Comparison of ENCODE assay signal across 8 cellular contexts in genomic region chr16:18969050-18969854, GRCh38. TPM values are rescaled to one million over a fixed set of nuclear protein-coding genes. Genes with fewer than 3 reads are reported as not detected.
DNase-seq lines count a peak whose midpoint lies in the region; ATAC-seq and TF ChIP-seq lines count a peak whose summit lies in the region.

No MANE protein-coding gene starts in this region.

- H3K56ac ChIP-seq in H9 (ENCODE audit: insufficient read length, low read depth, low read length): no peak overlapping the region

- H3K23ac ChIP-seq in H9 (ENCODE audit: insufficient read length, low read depth, low read length): no peak overlapping the region

- no peak overlapping the region for H2BK5ac ChIP-seq in H9 (ENCODE audit: insufficient read length, low read length)

- H2BK12ac ChIP-seq in H9 (ENCODE audit: insufficient read length, low read depth, low read length): no peak overlapping the region

- H3K27ac ChIP-seq in H9 (ENCODE audit: insufficient read length, low read depth, low read length) (no peak overlapping the region), colonic mucosa (no peak overlapping the region), liver (ENCODE audit: low read depth in 1 of 2, low read length in 2 of 2) (no peak overlapping the region)

- H3K79me1 ChIP-seq in H9 (ENCODE audit: insufficient read depth, low read depth, low read length, poor library complexity, severe bottlenecking): no peaks in the 10 kb centered on the region

- H4K5ac ChIP-seq in H9 (ENCODE audit: insufficient read length, low read depth, low read length): no peak overlapping the region

- no peaks in the 10 kb centered on the region for H4K20me1 ChIP-seq in H9 (ENCODE audit: control insufficient read depth, insufficient read depth, insufficient read length)

- H2BK15ac ChIP-seq in H9 (ENCODE audit: low read depth, low read length): no peak overlapping the region

- H3K36me3 ChIP-seq in colonic mucosa (no peaks in the 10 kb centered on the region), liver (ENCODE audit: control insufficient read depth in 4 of 4, insufficient read depth in 3 of 4, low read depth in 1 of 4, low read length in 3 of 4) (peaks cover 0 to 2% (median 0%) of the 10 kb centered on the region in 4 donors)

- H3K23me2 ChIP-seq in H9 (ENCODE audit: insufficient read length, low read depth, low read length, poor library complexity, severe bottlenecking): no peaks in the 10 kb centered on the region

- H2AFZ ChIP-seq in H9 (ENCODE audit: low read length): no peak overlapping the region

- H3K27me3 Mint-ChIP-seq in H9 (ENCODE audit: low read depth): peaks cover 2% of the 10 kb centered on the region

- H3K14ac ChIP-seq in H9 (ENCODE audit: insufficient read depth, low read length): no peak overlapping the region

- H3K4me2 ChIP-seq in H9 (ENCODE audit: insufficient read depth, insufficient read length, low read length): peak overlapping the region; percentile 30

- H2BK120ac ChIP-seq in H9 (ENCODE audit: low read depth, low read length, poor library complexity, severe bottlenecking): no peak overlapping the region

- peak; percentile 39 for DNase-seq in AG09319 (ENCODE audit: extremely low read depth, low read depth)
- DNase-seq in H9: peak; percentile 81
- DNase-seq in NCI-H446 (lab: John Stamatoyannopoulos, UW): peak; percentile 62 to 84
- DNase-seq in activated CD4-positive, alpha-beta T cell treated with anti-CD3 and anti-CD28 coated beads for 48 hours: peak; percentile 86
- DNase-seq in colonic mucosa: peak; percentile 92
- DNase-seq in stimulated activated CD4-positive, alpha-beta T cell treated with anti-CD3 and anti-CD28 coated beads, Interleukin-2, amount 100 ng/mL, for 48 hours: peak; percentile 78 to 83

- H3K27me3 ChIP-seq in H9 (ENCODE audit: insufficient read depth, low read length) (no peaks in the 10 kb centered on the region), colonic mucosa (no peaks in the 10 kb centered on the region), liver (ENCODE audit: control insufficient read depth in 4 of 4, insufficient read depth in 4 of 4, low read length in 3 of 4) (no peaks in the 10 kb centered on the region)

- no peaks in the 10 kb centered on the region for H3K9me3 ChIP-seq in H9 (ENCODE audit: control insufficient read depth, low read depth, low read length)
- no peaks in the 10 kb centered on the region for H3K9me3 ChIP-seq in colonic mucosa
- no peaks in the 10 kb centered on the region for H3K9me3 ChIP-seq in liver (ENCODE audit: control insufficient read depth in 4 of 4, low read length in 3 of 4)

- H3K9ac ChIP-seq in H9 (ENCODE audit: extremely low read depth, insufficient read length, low read length) (no peak overlapping the region), colonic mucosa (ENCODE audit: low read depth in 2 of 2, low read length in 2 of 2) (no peak overlapping the region), liver (ENCODE audit: low read depth in 1 of 2, low read length in 2 of 2) (no peak overlapping the region)

- H3K4me3 ChIP-seq in colonic mucosa (no peak overlapping the region), liver (ENCODE audit: low read depth in 1 of 3, low read length in 3 of 3) (peak overlapping the region in 1 of 3 donors; percentile 40)

- no peaks in the 10 kb centered on the region for H3K79me2 ChIP-seq in H9 (ENCODE audit: insufficient read depth, low read length)

- H3K9me3 Mint-ChIP-seq in H9: no peaks in the 10 kb centered on the region

- no peak overlapping the region for H2BK20ac ChIP-seq in H9 (ENCODE audit: low read depth, low read length, poor library complexity, severe bottlenecking)

- no peak overlapping the region for H3K18ac ChIP-seq in H9 (ENCODE audit: insufficient read length, low read depth, low read length)

- H3K4me3 Mint-ChIP-seq in H9: peak overlapping the region in 1 of 2 experiments; percentile 23; a peak in 2 of 5 replicates

- H3K27ac Mint-ChIP-seq in H9: peak overlapping the region in 1 of 3 experiments; percentile 14; a peak in 1 of 7 replicates

- H3K4me1 Mint-ChIP-seq in H9: peaks cover 8 to 11% of the 10 kb centered on the region in 2 experiments

- H4K91ac ChIP-seq in H9 (ENCODE audit: insufficient read length, low read depth, low read length): no peak overlapping the region

- no peaks in the 10 kb centered on the region for H3K36me3 Mint-ChIP-seq in H9 (ENCODE audit: insufficient read depth in 1 of 3, low read depth in 3 of 3)

- H3T11ph ChIP-seq in H9 (ENCODE audit: low read length): no peak overlapping the region

- intact Hi-C loops in colonic mucosa (cut with DNase I): no loop called here

- WGBS in H9 (ENCODE audit: extremely low coverage, insufficient read length, low lambda C conversion rate): no CpG with 5 or more reads among the region's 18 CpGs
- WGBS in liver: 23% methylated on average over 18 of the region's 18 CpGs

- H3K4ac ChIP-seq in H9 (ENCODE audit: low read depth, low read length): no peak overlapping the region

- peak; percentile 92 to 93 for TF ChIP-seq RAD21 in liver (IDR thresholded peaks at IDR 0.05)

- ATAC-seq in GM21786 (IDR thresholded peaks at IDR 0.05; ENCODE audit: unreplicated experiment): no peak

- H4K8ac ChIP-seq in H9 (replicated peaks; ENCODE audit: insufficient read length, low read depth, low read length): no peak overlapping the region

- H3K4me1 ChIP-seq in H9 (ENCODE audit: insufficient read depth, low read length) (no peaks in the 10 kb centered on the region), colonic mucosa (no peaks in the 10 kb centered on the region), liver (ENCODE audit: control insufficient read depth in 4 of 4, insufficient read depth in 4 of 4, low read length in 3 of 4) (peaks cover 0 to 3% (median 1%) of the 10 kb centered on the region in 4 donors)

- no peak overlapping the region for H2AK5ac ChIP-seq in H9 (ENCODE audit: insufficient read length, low read length)

- TF ChIP-seq CTCF in AG09319 (IDR thresholded peaks at IDR 0.05; ENCODE audit: low read depth, low read length) (peak; percentile 96), H9 (conservative IDR thresholded peaks at IDR 0.05) (peak; percentile 98), colonic mucosa (IDR thresholded peaks at IDR 0.05) (peak; percentile 95), liver (IDR thresholded peaks at IDR 0.05; ENCODE audit: low read depth, low read length, missing input control) (peak; percentile 92)

TF ChIP-seq in liver, 16 proteins besides CTCF, POLR2A, EP300 and RAD21 (continues in another document):
- TF ChIP-seq MAX (IDR thresholded peaks at IDR 0.05) (no peak), NR2F2 (IDR thresholded peaks at IDR 0.05) (no peak), RXRA (IDR thresholded peaks at IDR 0.05) (peak in 1 of 2 donors; percentile 14), EGR1 (IDR thresholded peaks at IDR 0.05; ENCODE audit: low read depth in 2 of 2) (no peak), HNF4A (conservative IDR thresholded peaks at IDR 0.05) (peak in 1 of 2 donors; percentile 9), REST (IDR thresholded peaks at IDR 0.05) (no peak), ZBTB33 (IDR thresholded peaks at IDR 0.05) (no peak), SP1 (IDR thresholded peaks at IDR 0.05) (no peak), JUND (IDR thresholded peaks at IDR 0.05) (peak in 1 of 2 donors; percentile 14), FOXA2 (IDR thresholded peaks at IDR 0.05) (no peak), FOXA1 (IDR thresholded peaks at IDR 0.05) (no peak)

RNA-seq across cellular contexts. Expression of gene TMC7, which starts 14.5 kb away (rescaled TPM):
- total RNA-seq in H9 (2021) (4.3 and 4.8 TPM in 2 replicates), colonic mucosa (10 to 100 TPM; 10.0 to 10.6 TPM), liver (under 1 TPM; 0.08 to 0.42 TPM)
- polyA plus RNA-seq in liver: under 1 TPM; 0.06 to 0.10 TPM

RNA-seq across cellular contexts. Expression of gene SMG1, which starts 43.0 kb away (rescaled TPM):
- total RNA-seq in H9 (2021) (75.7 and 96.4 TPM in 2 replicates), colonic mucosa (10 to 100 TPM; 73.6 to 83.3 TPM), liver (10 to 100 TPM; 36.8 to 70.8 TPM)
- 1 to 10 TPM; 5.3 to 7.7 TPM for polyA plus RNA-seq in liver

Comparison
In these comparisons a context has a peak if more than half of its experiments do, and no peak if none do; other contexts are left out.
1. DNase-seq: peak in every context shown above with its lines; median percentile 92 in colonic mucosa; 86 in activated CD4-positive, alpha-beta T cell treated with anti-CD3 and anti-CD28 coated beads for 48 hours; 81 in H9; 80 in stimulated activated CD4-positive, alpha-beta T cell treated with anti-CD3 and anti-CD28 coated beads, Interleukin-2, amount 100 ng/mL, for 48 hours; 73 in NCI-H446; 39 in AG09319.